15 cellular contexts compared by ENCODE assay signal in genomic region chr1:9385801-9386573, GRCh38.
DNase-seq lines count a peak whose midpoint lies in the region; ATAC-seq and TF ChIP-seq lines count a peak whose summit lies in the region.
"Had no signal": no experiment of that assay in that cellular context is flagged by ENCODE, and none has a peak within 500 bp of the region (broad histone marks: within the 10 kb centered on the region; RNA-seq: fewer than 3 reads in every experiment).

No MANE protein-coding gene starts in this region.

- ATAC-seq in activated CD8-positive, alpha-beta T cell treated with anti-CD3 and anti-CD28 coated beads for 36 hours = peak; percentile 47
- ATAC-seq in activated CD8-positive, alpha-beta T cell treated with anti-CD3 and anti-CD28 coated beads, Interleukin-2, amount 10 ng/mL, durations not matched to agents 7 days and 5 days = no peak
- ATAC-seq in stimulated activated effector memory CD8-positive, alpha-beta T cell treated with anti-CD3 and anti-CD28 coated beads, Interleukin-12 subunit alpha, Interleukin-12 subunit beta, amount 100 ng/mL, for 72 hours = peak; percentile 49
- ATAC-seq in GM21529 (IDR thresholded peaks at IDR 0.05; ENCODE audit: unreplicated experiment) = no peak

- no peak overlapping the region for H2AFZ ChIP-seq in Karpas-422 (ENCODE audit: low read length)

- no peaks in the 10 kb centered on the region for H4K20me1 ChIP-seq in Karpas-422 (ENCODE audit: insufficient read depth, low read depth, low read length)

- H3K79me2 ChIP-seq in Karpas-422 (ENCODE audit: low read length) = no peaks in the 10 kb centered on the region

- no peak for TF ChIP-seq CTCF in activated CD8-positive, alpha-beta T cell treated with anti-CD3 and anti-CD28 coated beads for 36 hours (IDR thresholded peaks at IDR 0.05)

- no peak overlapping the region for H3K9ac ChIP-seq in Karpas-422 (ENCODE audit: low read length)

- POLR2A ChIA-PET in activated CD8-positive, alpha-beta T cell treated with anti-CD3 and anti-CD28 coated beads for 36 hours (lab: Charles Lee) = no interaction called here
- POLR2A ChIA-PET in activated CD8-positive, alpha-beta T cell treated with anti-CD3 and anti-CD28 coated beads, Interleukin-2, amount 10 ng/mL, durations not matched to agents 7 days and 5 days (lab: Charles Lee) = no interaction called here

- no peaks in the 10 kb centered on the region for H3K36me3 ChIP-seq in Karpas-422 (ENCODE audit: insufficient read depth, low read length)
- H3K36me3 ChIP-seq: heart left ventricle had no signal

- H3K27me3 Mint-ChIP-seq in activated CD8-positive, alpha-beta T cell treated with anti-CD3 and anti-CD28 coated beads for 36 hours = no peaks in the 10 kb centered on the region
- H3K27me3 Mint-ChIP-seq in activated CD8-positive, alpha-beta T cell treated with anti-CD3 and anti-CD28 coated beads, Interleukin-2, amount 10 ng/mL, durations not matched to agents 7 days and 5 days (ENCODE audit: low read depth) = peaks cover 12% of the 10 kb centered on the region

- H3K27me3 ChIP-seq in layer of hippocampus (ENCODE audit: control insufficient read depth, insufficient read depth, low read length) (no peaks in the 10 kb centered on the region), Karpas-422 (ENCODE audit: low read length) (no peaks in the 10 kb centered on the region)
- H3K27me3 ChIP-seq: heart left ventricle had no signal

- no peaks in the 10 kb centered on the region for H3K36me3 Mint-ChIP-seq in activated CD8-positive, alpha-beta T cell treated with anti-CD3 and anti-CD28 coated beads for 36 hours (ENCODE audit: low read depth)
- no peaks in the 10 kb centered on the region for H3K36me3 Mint-ChIP-seq in activated CD8-positive, alpha-beta T cell treated with anti-CD3 and anti-CD28 coated beads, Interleukin-2, amount 10 ng/mL, durations not matched to agents 7 days and 5 days (ENCODE audit: low read depth)
- H3K36me3 Mint-ChIP-seq in stimulated activated effector memory CD8-positive, alpha-beta T cell treated with anti-CD3 and anti-CD28 coated beads, Interleukin-12 subunit alpha, Interleukin-12 subunit beta, amount 100 ng/mL, for 72 hours = no peaks in the 10 kb centered on the region
- H3K36me3 Mint-ChIP-seq: activated naive CD8-positive, alpha-beta T cell treated with anti-CD3 and anti-CD28 coated beads, Interleukin-2, amount 10 ng/mL, durations not matched to agents 7 days and 5 days had no signal

- H3K4me1 Mint-ChIP-seq in activated CD8-positive, alpha-beta T cell treated with anti-CD3 and anti-CD28 coated beads for 36 hours (ENCODE audit: low read depth) = peaks cover 4% of the 10 kb centered on the region
- peaks cover 5% of the 10 kb centered on the region for H3K4me1 Mint-ChIP-seq in activated CD8-positive, alpha-beta T cell treated with anti-CD3 and anti-CD28 coated beads, Interleukin-2, amount 10 ng/mL, durations not matched to agents 7 days and 5 days (ENCODE audit: low read depth)
- peaks cover 6% of the 10 kb centered on the region for H3K4me1 Mint-ChIP-seq in stimulated activated effector memory CD8-positive, alpha-beta T cell treated with anti-CD3 and anti-CD28 coated beads, Interleukin-12 subunit alpha, Interleukin-12 subunit beta, amount 100 ng/mL, for 72 hours
- H3K4me1 Mint-ChIP-seq: activated naive CD8-positive, alpha-beta T cell treated with anti-CD3 and anti-CD28 coated beads, Interleukin-2, amount 10 ng/mL, durations not matched to agents 7 days and 5 days had no signal

- no peak overlapping the region for H3K4me3 Mint-ChIP-seq in activated CD8-positive, alpha-beta T cell treated with anti-CD3 and anti-CD28 coated beads for 36 hours
- H3K4me3 Mint-ChIP-seq in activated CD8-positive, alpha-beta T cell treated with anti-CD3 and anti-CD28 coated beads, Interleukin-2, amount 10 ng/mL, durations not matched to agents 7 days and 5 days = no peak overlapping the region
- no peak overlapping the region for H3K4me3 Mint-ChIP-seq in stimulated activated effector memory CD8-positive, alpha-beta T cell treated with anti-CD3 and anti-CD28 coated beads, Interleukin-12 subunit alpha, Interleukin-12 subunit beta, amount 100 ng/mL, for 72 hours
- H3K4me3 Mint-ChIP-seq: activated naive CD8-positive, alpha-beta T cell treated with anti-CD3 and anti-CD28 coated beads, Interleukin-2, amount 10 ng/mL, durations not matched to agents 7 days and 5 days had no signal

- no peaks in the 10 kb centered on the region for H3K9me3 Mint-ChIP-seq in activated CD8-positive, alpha-beta T cell treated with anti-CD3 and anti-CD28 coated beads for 36 hours
- no peaks in the 10 kb centered on the region for H3K9me3 Mint-ChIP-seq in activated CD8-positive, alpha-beta T cell treated with anti-CD3 and anti-CD28 coated beads, Interleukin-2, amount 10 ng/mL, durations not matched to agents 7 days and 5 days (ENCODE audit: insufficient read depth)
- H3K9me3 Mint-ChIP-seq in stimulated activated effector memory CD8-positive, alpha-beta T cell treated with anti-CD3 and anti-CD28 coated beads, Interleukin-12 subunit alpha, Interleukin-12 subunit beta, amount 100 ng/mL, for 72 hours = no peaks in the 10 kb centered on the region
- H3K9me3 Mint-ChIP-seq: activated naive CD8-positive, alpha-beta T cell treated with anti-CD3 and anti-CD28 coated beads, Interleukin-2, amount 10 ng/mL, durations not matched to agents 7 days and 5 days had no signal

- H3K9me2 ChIP-seq in Karpas-422 (replicated peaks; ENCODE audit: insufficient read depth, low read length) = no peaks in the 10 kb centered on the region

- no peak overlapping the region for H3K27ac Mint-ChIP-seq in activated CD8-positive, alpha-beta T cell treated with anti-CD3 and anti-CD28 coated beads for 36 hours
- no peak overlapping the region for H3K27ac Mint-ChIP-seq in activated CD8-positive, alpha-beta T cell treated with anti-CD3 and anti-CD28 coated beads, Interleukin-2, amount 10 ng/mL, durations not matched to agents 7 days and 5 days
- no peak overlapping the region for H3K27ac Mint-ChIP-seq in stimulated activated effector memory CD8-positive, alpha-beta T cell treated with anti-CD3 and anti-CD28 coated beads, Interleukin-12 subunit alpha, Interleukin-12 subunit beta, amount 100 ng/mL, for 72 hours
- H3K27ac Mint-ChIP-seq: activated naive CD8-positive, alpha-beta T cell treated with anti-CD3 and anti-CD28 coated beads, Interleukin-2, amount 10 ng/mL, durations not matched to agents 7 days and 5 days had no signal

- intact Hi-C loops in activated CD8-positive, alpha-beta T cell treated with anti-CD3 and anti-CD28 coated beads for 36 hours (cut with micrococcal nuclease) = no loop called here

- H3K4me2 ChIP-seq in Karpas-422 (ENCODE audit: low read depth, low read length, poor library complexity, severe bottlenecking) = no peak overlapping the region

- H3K27ac ChIP-seq in layer of hippocampus (ENCODE audit: low read depth, low read length) (peak overlapping the region; percentile 88), Karpas-422 (ENCODE audit: low read length) (no peak overlapping the region)
- H3K27ac ChIP-seq: HL-60, SK-N-MC had no signal

- no peak overlapping the region for H3K4me3 ChIP-seq in Karpas-422 (ENCODE audit: low read length)
- H3K4me3 ChIP-seq: heart left ventricle, SK-N-MC had no signal

- no peaks in the 10 kb centered on the region for H3K9me3 ChIP-seq in Karpas-422 (ENCODE audit: low read length)
- H3K9me3 ChIP-seq: heart left ventricle had no signal

- CTCF ChIA-PET in activated CD8-positive, alpha-beta T cell treated with anti-CD3 and anti-CD28 coated beads for 36 hours (lab: Charles Lee) = no interaction called here
- CTCF ChIA-PET in activated CD8-positive, alpha-beta T cell treated with anti-CD3 and anti-CD28 coated beads, Interleukin-2, amount 10 ng/mL, durations not matched to agents 7 days and 5 days (lab: Charles Lee) = no interaction called here

- peak; percentile 11 for DNase-seq in activated CD8-positive, alpha-beta T cell treated with anti-CD3 and anti-CD28 coated beads for 36 hours
- DNase-seq in activated CD8-positive, alpha-beta T cell treated with anti-CD3 and anti-CD28 coated beads, Interleukin-2, amount 10 ng/mL, durations not matched to agents 7 days and 5 days = no peak
- DNase-seq in RPMI7951 (ENCODE audit: low read depth) (peak; percentile 48), Karpas-422 (no peak), hepatic stellate cell (ENCODE audit: low spot score) (no peak)
- DNase-seq in stimulated activated effector memory CD8-positive, alpha-beta T cell treated with anti-CD3 and anti-CD28 coated beads, Interleukin-12 subunit alpha, Interleukin-12 subunit beta, amount 100 ng/mL, for 72 hours (ENCODE audit: low spot score in 2 of 2) = no peak
- DNase-seq: activated CD8-positive, alpha-beta memory T cell treated with anti-CD3 and anti-CD28 coated beads, Interleukin-2, amount 50 U/mL, for 48 hours; activated naive CD8-positive, alpha-beta T cell treated with anti-CD3 and anti-CD28 coated beads, Interleukin-2, amount 10 ng/mL, durations not matched to agents 7 days and 5 days; cerebellar nuclear complex; heart left ventricle; kidney glomerular epithelial cell had no signal

- no peaks in the 10 kb centered on the region for H3K4me1 ChIP-seq in Karpas-422 (ENCODE audit: low read length)

Comparison
In these comparisons a context has a peak if more than half of its experiments do, and no peak if none do; other contexts are left out.
1. ATAC-seq: peak in activated CD8-positive, alpha-beta T cell treated with anti-CD3 and anti-CD28 coated beads for 36 hours (single experiment) and stimulated activated effector memory CD8-positive, alpha-beta T cell treated with anti-CD3 and anti-CD28 coated beads, Interleukin-12 subunit alpha, Interleukin-12 subunit beta, amount 100 ng/mL, for 72 hours (single experiment); none in activated CD8-positive, alpha-beta T cell treated with anti-CD3 and anti-CD28 coated beads, Interleukin-2, amount 10 ng/mL, durations not matched to agents 7 days and 5 days (single experiment) and GM21529 (single experiment).
2. DNase-seq: peak in activated CD8-positive, alpha-beta T cell treated with anti-CD3 and anti-CD28 coated beads for 36 hours (single experiment) and RPMI7951 (single experiment); none in activated CD8-positive, alpha-beta T cell treated with anti-CD3 and anti-CD28 coated beads, Interleukin-2, amount 10 ng/mL, durations not matched to agents 7 days and 5 days (single experiment), stimulated activated effector memory CD8-positive, alpha-beta T cell treated with anti-CD3 and anti-CD28 coated beads, Interleukin-12 subunit alpha, Interleukin-12 subunit beta, amount 100 ng/mL, for 72 hours (0 of 2), Karpas-422 (single experiment) and hepatic stellate cell (single experiment).